2 cellular contexts compared by ENCODE assay signal in genomic region chr3:101613014-101613413, GRCh38.
TF ChIP-seq lines count a peak whose summit lies in the region.
"Not testable (repeated sequence)": the region's sequence is repeated elsewhere in the genome, so short reads cannot be mapped to it uniquely, and the experiment has no call there.

No MANE protein-coding gene starts in this region.

TF ChIP-seq in GM12891, 5 proteins besides CTCF, POLR2A, EP300 and RAD21:
- peak; percentile 48; the same call in 1 of the 2 replicates for TF ChIP-seq SPI1 (IDR thresholded peaks at IDR 0.05; ENCODE audit: low read depth, low read length)

TF ChIP-seq in HepG2, 621 proteins besides CTCF, POLR2A, EP300 and RAD21:
- TF ChIP-seq ZFY (CRISPR knock-in tag; IDR thresholded peaks at IDR 0.05) = peak; percentile 76
- not testable (repeated sequence) for TF ChIP-seq SOX6, SOX13, CREB1 (IDR thresholded peaks at IDR 0.05)
- peak; percentile 24; the same call in 1 of the 2 replicates for TF ChIP-seq SOX6 (CRISPR knock-in tag; IDR thresholded peaks at IDR 0.05)
- TF ChIP-seq ZFX (CRISPR knock-in tag; IDR thresholded peaks at IDR 0.05; ENCODE audit: low read depth) = peak; percentile 55
- TF ChIP-seq SOX5 (CRISPR knock-in tag; IDR thresholded peaks at IDR 0.05; ENCODE audit: borderline replicate concordance) = 0 out of 2 replicates have a peak, but pooled peaks have one; percentile 11
- TF ChIP-seq CEBPB (IDR thresholded peaks at IDR 0.05; ENCODE audit: borderline replicate concordance, low read depth, low read length) = peak; percentile 47; the same call in 1 of the 2 replicates
- TF ChIP-seq SOX13 (CRISPR knock-in tag; conservative IDR thresholded peaks at IDR 0.05 in 1 of 2, IDR thresholded peaks at IDR 0.05 in 1 of 2) = peak in 1 of 2 experiments; percentile 20; a peak in 1 of 4 replicates
- peak; percentile 41; the same call in 1 of the 2 replicates for TF ChIP-seq CREB1 (CRISPR knock-in tag; IDR thresholded peaks at IDR 0.05)
- TF ChIP-seq GATAD2A (CRISPR knock-in tag; IDR thresholded peaks at IDR 0.05) = 0 out of 2 replicates have a peak, but pooled peaks have one; percentile 22
- TF ChIP-seq SAP130 (CRISPR knock-in tag; IDR thresholded peaks at IDR 0.05; ENCODE audit: low read depth) = peak; percentile 14; the same call in 1 of the 2 replicates
- peak; percentile 65 for TF ChIP-seq CEBPG (CRISPR knock-in tag; IDR thresholded peaks at IDR 0.05)
- TF ChIP-seq HOMEZ (CRISPR knock-in tag; IDR thresholded peaks at IDR 0.05; ENCODE audit: low read depth) = 0 out of 2 replicates have a peak, but pooled peaks have one; percentile 34
- peak; percentile 86; the same call in 1 of the 2 replicates for TF ChIP-seq ZNF432 (CRISPR knock-in tag; IDR thresholded peaks at IDR 0.05; ENCODE audit: borderline replicate concordance)
- TF ChIP-seq POGZ (CRISPR knock-in tag; IDR thresholded peaks at IDR 0.05) = 0 out of 2 replicates have a peak, but pooled peaks have one; percentile 26
